ENCODE assay signal across 8 cellular contexts in genomic region chr6:41318648-41319565, GRCh38. TPM values are rescaled to one million over a fixed set of nuclear protein-coding genes. Genes with fewer than 3 reads are reported as not detected.
DNase-seq lines count a peak whose midpoint lies in the region; ATAC-seq and TF ChIP-seq lines count a peak whose summit lies in the region.

No MANE protein-coding gene starts in this region.

- peak; percentile 78 for ATAC-seq in foreskin keratinocyte

- no peaks in the 10 kb centered on the region for H3K4me1 ChIP-seq in foreskin keratinocyte

- DNase-seq in EH (ENCODE audit: low read depth) (peak; percentile 85), H4 (ENCODE audit: low spot score) (peak; percentile 90), LNCaP clone FGC (ENCODE audit: low read depth) (peak; percentile 52), RPMI8226 (peak; percentile 91), foreskin keratinocyte (peak; percentile 35 to 61), non-pigmented ciliary epithelial cell (ENCODE audit: low read depth) (peak; percentile 31), substantia nigra (lab: John Stamatoyannopoulos, UW) (peak in 43 of 49 donors; percentile 7 to 75 (median 51))
- peak; percentile 70 for DNase-seq in activated effector memory CD4-positive, alpha-beta T cell treated with Interleukin-2 at 50 U/mL for 16 hours

- H3K27ac ChIP-seq in foreskin keratinocyte (no peak overlapping the region), substantia nigra (ENCODE audit: low read depth, low read length, poor library complexity, severe bottlenecking) (no peak overlapping the region)

- peak; percentile 98 for TF ChIP-seq CTCF in LNCaP clone FGC (IDR thresholded peaks at IDR 0.05; ENCODE audit: control insufficient read depth, extremely low read depth, insufficient read depth)
- TF ChIP-seq CTCF in foreskin keratinocyte (conservative IDR thresholded peaks at IDR 0.05): peak; percentile 98

- H3K4me3 ChIP-seq in LNCaP clone FGC (ENCODE audit: low read depth, low read length): no peak overlapping the region

- peaks cover 60% of the 10 kb centered on the region for H3K27me3 ChIP-seq in foreskin keratinocyte

RNA-seq across cellular contexts. Expression of gene NCR2, which starts 16.5 kb away (rescaled TPM):
- not detected in 2 replicates for total RNA-seq in H4 (2014; rRNA removed; shearing (Covaris generic))
- not detected in 2 replicates for total RNA-seq in foreskin keratinocyte
- polyA plus RNA-seq in foreskin keratinocyte: not detected in 2 replicates

RNA-seq across cellular contexts. Expression of gene TREM1, which starts 32.4 kb away (rescaled TPM):
- 0.52 TPM in 1 of 2 replicates, not detected in the other for total RNA-seq in H4 (2014; rRNA removed; shearing (Covaris generic))
- not detected in 2 replicates for total RNA-seq in foreskin keratinocyte
- not detected in 2 replicates for polyA plus RNA-seq in foreskin keratinocyte

Comparison
In these comparisons a context has a peak if more than half of its experiments do, and no peak if none do; other contexts are left out.
1. DNase-seq: peak in every context shown above with its lines; median percentile 91 in RPMI8226; 90 in H4; 85 in EH; 70 in activated effector memory CD4-positive, alpha-beta T cell treated with Interleukin-2 at 50 U/mL for 16 hours; 52 in LNCaP clone FGC; 51 in substantia nigra; 48 in foreskin keratinocyte; 31 in non-pigmented ciliary epithelial cell.